Comparison of ENCODE assay signal across 1 cellular context in genomic region chr2:159609933-159610523, GRCh38.
TF ChIP-seq lines count a peak whose summit lies in the region.

No MANE protein-coding gene starts in this region.

TF ChIP-seq in HEK293, 187 proteins besides CTCF, POLR2A, EP300 and RAD21 (continued from another document):
- TF ChIP-seq ZNF214 (tag by site-specific recombination; IDR thresholded peaks at IDR 0.05; ENCODE audit: borderline replicate concordance) (no peak), ZNF2 (tag by site-specific recombination; IDR thresholded peaks at IDR 0.05) (no peak), HOXA7 (CRISPR knock-in tag; IDR thresholded peaks at IDR 0.05; ENCODE audit: borderline replicate concordance) (no peak), TRIM28 (IDR thresholded peaks at IDR 0.05; ENCODE audit: borderline replicate concordance, low read length) (0 out of 2 replicates have a peak, but pooled peaks have one; percentile 7), ZNF398 (tag by site-specific recombination; IDR thresholded peaks at IDR 0.05) (no peak), ZNF174 (tag by site-specific recombination; IDR thresholded peaks at IDR 0.05) (no peak), ZNF76 (tag by site-specific recombination; IDR thresholded peaks at IDR 0.05; ENCODE audit: borderline replicate concordance, low read depth) (no peak), PRDM10 (tag by site-specific recombination; IDR thresholded peaks at IDR 0.05) (peak; percentile 90), PRDM6 (tag by site-specific recombination; IDR thresholded peaks at IDR 0.05) (peak; percentile 41; the same call in 1 of the 2 replicates)
